11 cellular contexts compared by ENCODE assay signal in genomic region chr4:83174844-83175414, GRCh38.
DNase-seq lines count a peak whose midpoint lies in the region; ATAC-seq and TF ChIP-seq lines count a peak whose summit lies in the region.
"Had no signal": no experiment of that assay in that cellular context is flagged by ENCODE, and none has a peak within 500 bp of the region (broad histone marks: within the 10 kb centered on the region; RNA-seq: fewer than 3 reads in every experiment).

No MANE protein-coding gene starts in this region.

- peaks cover 4% of the 10 kb centered on the region for H3K4me1 Mint-ChIP-seq in T-helper 17 cell
- H3K4me1 Mint-ChIP-seq in activated T-helper 2 cell treated with anti-CD3 and anti-CD28 coated beads, Interferon-gamma antibody, Interleukin-2, Interleukin-4, amounts not matched to agents 10 μg/mL and 5 μg/mL and 100 μg/mL, durations not matched to agents 14 hours and 24 hours and 36 hours (ENCODE audit: low read depth) = peaks cover 6% of the 10 kb centered on the region
- no peaks in the 10 kb centered on the region for H3K4me1 Mint-ChIP-seq in chondrocyte (ENCODE audit: low read depth)
- H3K4me1 Mint-ChIP-seq: neural progenitor cell had no signal

- intact Hi-C loops in activated T-helper 2 cell treated with anti-CD3 and anti-CD28 coated beads, Interferon-gamma antibody, Interleukin-2, Interleukin-4, amounts not matched to agents 10 μg/mL and 5 μg/mL and 100 μg/mL, durations not matched to agents 14 hours and 24 hours and 36 hours (cut with micrococcal nuclease) = no loop called here

- H3K27me3 Mint-ChIP-seq in T-helper 17 cell (no peaks in the 10 kb centered on the region), chondrocyte (ENCODE audit: low read depth) (no peaks in the 10 kb centered on the region)
- peaks cover 11% of the 10 kb centered on the region for H3K27me3 Mint-ChIP-seq in activated T-helper 2 cell treated with anti-CD3 and anti-CD28 coated beads, Interferon-gamma antibody, Interleukin-2, Interleukin-4, amounts not matched to agents 10 μg/mL and 5 μg/mL and 100 μg/mL, durations not matched to agents 14 hours and 24 hours and 36 hours (ENCODE audit: low read depth)

- DNase-seq in T-helper 17 cell (no peak), chondrocyte (ENCODE audit: low spot score) (no peak), NCI-H82 (lab: John Stamatoyannopoulos, UW) (no peak)
- no peak for DNase-seq in activated T-helper 2 cell treated with anti-CD3 and anti-CD28 coated beads, Interferon-gamma antibody, Interleukin-2, Interleukin-4, amounts not matched to agents 10 μg/mL and 5 μg/mL and 100 μg/mL, durations not matched to agents 14 hours and 24 hours and 36 hours (ENCODE audit: low spot score)
- no peak for DNase-seq in stimulated activated naive CD4-positive, alpha-beta T cell (lab: John Stamatoyannopoulos, UW)
- DNase-seq: activated CD8-positive, alpha-beta memory T cell treated with anti-CD3 and anti-CD28 coated beads, Interleukin-2, amount 50 U/mL, for 4 hours; NCI-H524 had no signal

- peaks cover 3% of the 10 kb centered on the region for H3K36me3 Mint-ChIP-seq in T-helper 17 cell (ENCODE audit: low read depth)
- no peaks in the 10 kb centered on the region for H3K36me3 Mint-ChIP-seq in activated T-helper 2 cell treated with anti-CD3 and anti-CD28 coated beads, Interferon-gamma antibody, Interleukin-2, Interleukin-4, amounts not matched to agents 10 μg/mL and 5 μg/mL and 100 μg/mL, durations not matched to agents 14 hours and 24 hours and 36 hours (ENCODE audit: low read depth)
- no peaks in the 10 kb centered on the region for H3K36me3 Mint-ChIP-seq in chondrocyte (ENCODE audit: low read depth)
- H3K36me3 Mint-ChIP-seq: neural progenitor cell had no signal

- H3K27ac Mint-ChIP-seq in T-helper 17 cell = no peak overlapping the region
- no peak overlapping the region for H3K27ac Mint-ChIP-seq in activated T-helper 2 cell treated with anti-CD3 and anti-CD28 coated beads, Interferon-gamma antibody, Interleukin-2, Interleukin-4, amounts not matched to agents 10 μg/mL and 5 μg/mL and 100 μg/mL, durations not matched to agents 14 hours and 24 hours and 36 hours
- H3K27ac Mint-ChIP-seq in chondrocyte (ENCODE audit: unreplicated experiment) = no peak overlapping the region
- H3K27ac Mint-ChIP-seq: neural progenitor cell had no signal

- no peak for TF ChIP-seq CTCF in chondrocyte (IDR thresholded peaks at IDR 0.05)

- H3K4me3 Mint-ChIP-seq in T-helper 17 cell (no peak overlapping the region), chondrocyte (ENCODE audit: unreplicated experiment) (no peak overlapping the region)
- H3K4me3 Mint-ChIP-seq in activated T-helper 2 cell treated with anti-CD3 and anti-CD28 coated beads, Interferon-gamma antibody, Interleukin-2, Interleukin-4, amounts not matched to agents 10 μg/mL and 5 μg/mL and 100 μg/mL, durations not matched to agents 14 hours and 24 hours and 36 hours (ENCODE audit: low read depth) = no peak overlapping the region
- H3K4me3 Mint-ChIP-seq: neural progenitor cell had no signal

- H3K9me3 Mint-ChIP-seq in activated T-helper 2 cell treated with anti-CD3 and anti-CD28 coated beads, Interferon-gamma antibody, Interleukin-2, Interleukin-4, amounts not matched to agents 10 μg/mL and 5 μg/mL and 100 μg/mL, durations not matched to agents 14 hours and 24 hours and 36 hours = no peaks in the 10 kb centered on the region
- H3K9me3 Mint-ChIP-seq in chondrocyte (ENCODE audit: low read depth) = no peaks in the 10 kb centered on the region

- no peaks in the 10 kb centered on the region for H3K9me3 ChIP-seq in T-helper 17 cell (ENCODE audit: control insufficient read depth, low read length, poor library complexity, severe bottlenecking)

- ATAC-seq in GM18858 (IDR thresholded peaks at IDR 0.05; ENCODE audit: unreplicated experiment) (peak; percentile 53), GM21423 (IDR thresholded peaks at IDR 0.05; ENCODE audit: unreplicated experiment) (peak; percentile 55), HG03066 (IDR thresholded peaks at IDR 0.05; ENCODE audit: low read depth, unreplicated experiment) (peak; percentile 58), T-helper 17 cell (peak; percentile 51)
